ENCODE assay signal across 8 cellular contexts in genomic region chr1:156054500-156055342, GRCh38. TPM values are rescaled to one million over a fixed set of nuclear protein-coding genes. Genes with fewer than 3 reads are reported as not detected.
DNase-seq lines count a peak whose midpoint lies in the region; ATAC-seq and TF ChIP-seq lines count a peak whose summit lies in the region.

Gene LAMTOR2 (plus strand): TSS chr1:156054782. CDS start chr1:156054890, 108 bp downstream.

- H3K4me3 Mint-ChIP-seq in activated T-helper 2 cell treated with anti-CD3 and anti-CD28 coated beads, Interferon-gamma antibody, Interleukin-2, Interleukin-4, amounts not matched to agents 10 μg/mL and 5 μg/mL and 100 μg/mL, durations not matched to agents 14 hours and 24 hours and 36 hours (ENCODE audit: low read depth) = peak within 1 kb of the TSS; percentile 96
- peak within 1 kb of the TSS; percentile 95 for H3K4me3 Mint-ChIP-seq in natural killer cell treated with Interleukin-12 subunit alpha and Interleukin-12 subunit beta and Interleukin-15 and Interleukin-18, amount 100 ng/mL, for 72 hours

- no peaks in the 10 kb centered on the region for H3K27me3 ChIP-seq in RWPE2 (ENCODE audit: insufficient read depth, poor library complexity, severe bottlenecking)

- peak within 1 kb of the TSS; percentile 90 for H3K27ac ChIP-seq in RWPE2 (ENCODE audit: poor library complexity, severe bottlenecking)

- peaks cover 9% of the 10 kb centered on the region for H3K36me3 ChIP-seq in RWPE2 (ENCODE audit: low read depth)

- peak within 1 kb of the TSS; percentile 96 for H3K27ac Mint-ChIP-seq in activated T-helper 2 cell treated with anti-CD3 and anti-CD28 coated beads, Interferon-gamma antibody, Interleukin-2, Interleukin-4, amounts not matched to agents 10 μg/mL and 5 μg/mL and 100 μg/mL, durations not matched to agents 14 hours and 24 hours and 36 hours
- peak within 1 kb of the TSS; percentile 84 to 85 for H3K27ac Mint-ChIP-seq in natural killer cell treated with Interleukin-12 subunit alpha and Interleukin-12 subunit beta and Interleukin-15 and Interleukin-18, amount 100 ng/mL, for 72 hours

- H3K36me3 Mint-ChIP-seq in activated T-helper 2 cell treated with anti-CD3 and anti-CD28 coated beads, Interferon-gamma antibody, Interleukin-2, Interleukin-4, amounts not matched to agents 10 μg/mL and 5 μg/mL and 100 μg/mL, durations not matched to agents 14 hours and 24 hours and 36 hours (ENCODE audit: low read depth) = peaks cover 31% of the 10 kb centered on the region
- H3K36me3 Mint-ChIP-seq in natural killer cell treated with Interleukin-12 subunit alpha and Interleukin-12 subunit beta and Interleukin-15 and Interleukin-18, amount 100 ng/mL, for 72 hours = peaks cover 3% of the 10 kb centered on the region

- H3K4me1 Mint-ChIP-seq in activated T-helper 2 cell treated with anti-CD3 and anti-CD28 coated beads, Interferon-gamma antibody, Interleukin-2, Interleukin-4, amounts not matched to agents 10 μg/mL and 5 μg/mL and 100 μg/mL, durations not matched to agents 14 hours and 24 hours and 36 hours (ENCODE audit: low read depth) = peaks cover 25% of the 10 kb centered on the region
- H3K4me1 Mint-ChIP-seq in natural killer cell treated with Interleukin-12 subunit alpha and Interleukin-12 subunit beta and Interleukin-15 and Interleukin-18, amount 100 ng/mL, for 72 hours (ENCODE audit: low read depth in 2 of 2) = peaks cover 22 to 30% of the 10 kb centered on the region in 2 donors

- peak within 1 kb of the TSS; percentile 87 for H3K4me3 ChIP-seq in RWPE2 (ENCODE audit: severe bottlenecking)

- H3K9me3 Mint-ChIP-seq in activated T-helper 2 cell treated with anti-CD3 and anti-CD28 coated beads, Interferon-gamma antibody, Interleukin-2, Interleukin-4, amounts not matched to agents 10 μg/mL and 5 μg/mL and 100 μg/mL, durations not matched to agents 14 hours and 24 hours and 36 hours = no peaks in the 10 kb centered on the region
- H3K9me3 Mint-ChIP-seq in natural killer cell treated with Interleukin-12 subunit alpha and Interleukin-12 subunit beta and Interleukin-15 and Interleukin-18, amount 100 ng/mL, for 72 hours = no peaks in the 10 kb centered on the region

- no peaks in the 10 kb centered on the region for H3K27me3 Mint-ChIP-seq in activated T-helper 2 cell treated with anti-CD3 and anti-CD28 coated beads, Interferon-gamma antibody, Interleukin-2, Interleukin-4, amounts not matched to agents 10 μg/mL and 5 μg/mL and 100 μg/mL, durations not matched to agents 14 hours and 24 hours and 36 hours (ENCODE audit: low read depth)
- no peaks in the 10 kb centered on the region for H3K27me3 Mint-ChIP-seq in natural killer cell treated with Interleukin-12 subunit alpha and Interleukin-12 subunit beta and Interleukin-15 and Interleukin-18, amount 100 ng/mL, for 72 hours

- no peaks in the 10 kb centered on the region for H3K4me1 ChIP-seq in RWPE2 (ENCODE audit: insufficient read depth, poor library complexity, severe bottlenecking)

- DNase-seq in Daoy (ENCODE audit: low read depth) (peak; percentile 98), H4 (ENCODE audit: low spot score) (peak; percentile 96), LoVo (ENCODE audit: low spot score) (peak; percentile 98), RWPE2 (ENCODE audit: low spot score) (peak; percentile 96), fibroblast of peridontal ligament (ENCODE audit: extremely low read depth) (peak; percentile 92)
- peak; percentile 94 for DNase-seq in activated T-helper 2 cell treated with anti-CD3 and anti-CD28 coated beads, Interferon-gamma antibody, Interleukin-2, Interleukin-4, amounts not matched to agents 10 μg/mL and 5 μg/mL and 100 μg/mL, durations not matched to agents 14 hours and 24 hours and 36 hours (ENCODE audit: low spot score)
- DNase-seq in natural killer cell treated with Interleukin-12 subunit alpha and Interleukin-12 subunit beta and Interleukin-15 and Interleukin-18, amount 100 ng/mL, for 72 hours (ENCODE audit: low spot score) = peak; percentile 96
- peak; percentile 98 for DNase-seq in stimulated activated naive CD8-positive, alpha-beta T cell treated with anti-CD3 and anti-CD28 coated beads, Interleukin-15, Interleukin-2, amounts not matched to agents 100 U/mL and 50 U/mL, for 24 hours

- intact Hi-C loops in activated T-helper 2 cell treated with anti-CD3 and anti-CD28 coated beads, Interferon-gamma antibody, Interleukin-2, Interleukin-4, amounts not matched to agents 10 μg/mL and 5 μg/mL and 100 μg/mL, durations not matched to agents 14 hours and 24 hours and 36 hours (cut with micrococcal nuclease) = loop anchor here (1.0 to 5.0 kb wide), 7 partner anchors 28 to 847 kb away; partner anchors contain the start of genes KHDC4, MEX3A, MTX1 and SMG5

- TF ChIP-seq CTCF in RWPE2 (IDR thresholded peaks at IDR 0.05; ENCODE audit: poor library complexity, severe bottlenecking) = no peak

- no peaks in the 10 kb centered on the region for H3K9me3 ChIP-seq in RWPE2 (ENCODE audit: severe bottlenecking)

- peak; percentile 82 for ATAC-seq in RWPE2 (ENCODE audit: low read depth)
- ATAC-seq in natural killer cell treated with Interleukin-12 subunit alpha and Interleukin-12 subunit beta and Interleukin-15 and Interleukin-18, amount 100 ng/mL, for 72 hours = peak; percentile 87 to 91
- peak; percentile 82 for ATAC-seq in stimulated activated naive CD8-positive, alpha-beta T cell treated with anti-CD3 and anti-CD28 coated beads, Interleukin-15, Interleukin-2, amounts not matched to agents 100 U/mL and 50 U/mL, for 24 hours

RNA-seq across cellular contexts. Expression of gene LAMTOR2, which starts in this region (rescaled TPM):
- total RNA-seq in Daoy (2014; rRNA removed; shearing (Covaris generic)) = 29.8 and 53.9 TPM in 2 replicates
- total RNA-seq in H4 (2014; rRNA removed; shearing (Covaris generic)) = 66.7 and 84.8 TPM in 2 replicates
- 71.0 and 72.5 TPM in 2 replicates for total RNA-seq in activated T-helper 2 cell treated with anti-CD3 and anti-CD28 coated beads, Interferon-gamma antibody, Interleukin-2, Interleukin-4, amounts not matched to agents 10 μg/mL and 5 μg/mL and 100 μg/mL, durations not matched to agents 14 hours and 24 hours and 36 hours
- 10 to 100 TPM; 34.0 to 35.6 TPM for total RNA-seq in natural killer cell treated with Interleukin-12 subunit alpha and Interleukin-12 subunit beta and Interleukin-15 and Interleukin-18, amount 100 ng/mL, for 72 hours

Comparison
In these comparisons a context has a peak if more than half of its experiments do, and no peak if none do; other contexts are left out.
1. Peak in every context shown above with its lines: DNase-seq, ATAC-seq, H3K4me3 ChIP-seq and H3K27ac ChIP-seq.